Comparison of ENCODE assay signal across 20 cellular contexts in genomic region chr5:62690421-62690820, GRCh38.
DNase-seq lines count a peak whose midpoint lies in the region; ATAC-seq, FAIRE-seq and TF ChIP-seq lines count a peak whose summit lies in the region.
"Had no signal": no experiment of that assay in that cellular context is flagged by ENCODE, and none has a peak within 500 bp of the region (broad histone marks: within the 10 kb centered on the region; RNA-seq: fewer than 3 reads in every experiment).

No MANE protein-coding gene starts in this region.

- H3K9me3 ChIP-seq in K562 (replicated peaks; ENCODE audit: control insufficient read depth, insufficient read depth, low read depth, low read length) (no peaks in the 10 kb centered on the region), upper lobe of left lung (no peaks in the 10 kb centered on the region)
- H3K9me3 ChIP-seq: stomach had no signal

- ATAC-seq in HG02885 (IDR thresholded peaks at IDR 0.05; ENCODE audit: poor library complexity, unreplicated experiment) (peak; percentile 7), K562 (peak; percentile 81), upper lobe of left lung (ENCODE audit: low FRiP score in 2 of 2) (peak in 1 of 2 donors; percentile 11)
- ATAC-seq: activated naive CD8-positive, alpha-beta T cell treated with anti-CD3 and anti-CD28 coated beads, Interleukin-2, amount 50 U/mL, for 24 hours; activated T-cell treated with anti-CD3 and anti-CD28 coated beads, Interleukin-2, amount 50 U/mL, for 4 hours; effector memory CD8-positive, alpha-beta T cell; naive thymus-derived CD8-positive, alpha-beta T cell had no signal

- no peaks in the 10 kb centered on the region for H3K79me2 ChIP-seq in K562 (ENCODE audit: control insufficient read depth, insufficient read depth, low read length)

- H3K36me3 Mint-ChIP-seq in T-helper 1 cell treated with Interleukin-12 subunit alpha and Interleukin-12 subunit beta and Interleukin-4 antibody, amounts not matched to agents 30 μg/mL and 1 μg/mL, for 36 hours (ENCODE audit: low read depth) = no peaks in the 10 kb centered on the region
- H3K36me3 Mint-ChIP-seq: CD8-positive, alpha-beta memory T cell had no signal

- peaks cover 4% of the 10 kb centered on the region for H3K9me3 Mint-ChIP-seq in T-helper 1 cell treated with Interleukin-12 subunit alpha and Interleukin-12 subunit beta and Interleukin-4 antibody, amounts not matched to agents 30 μg/mL and 1 μg/mL, for 36 hours
- H3K9me3 Mint-ChIP-seq: activated naive CD8-positive, alpha-beta T cell treated with anti-CD3 and anti-CD28 coated beads, Interleukin-2, amount 50 U/mL, for 24 hours; CD8-positive, alpha-beta memory T cell; effector memory CD8-positive, alpha-beta T cell had no signal

- no TSS peak for BruUV-seq in K562 (replicated peaks; lab: Mats Ljungman, UMichigan)

- WGBS in K562 (ENCODE audit: insufficient coverage, low coverage, missing lambda C conversion rate) = 3% methylated on average over 6 of the region's 6 CpGs
- 64 to 70% methylated on average over 6 of the region's 6 CpGs for WGBS in upper lobe of left lung, 2 donors

- H3K4me1 ChIP-seq in K562 (replicated peaks in 1 of 2; ENCODE audit: control insufficient read depth in 2 of 2, insufficient read depth in 2 of 2, low read length in 2 of 2) (no peaks in the 10 kb centered on the region; a peak in 1 of 5 replicates), upper lobe of left lung (peaks cover 3 to 15% (median 10%) of the 10 kb centered on the region in 4 donors)

- H3K9me1 ChIP-seq in K562 (ENCODE audit: control insufficient read depth, insufficient read depth, low read length) = no peaks in the 10 kb centered on the region

- no peak overlapping the region for H3K4me3 Mint-ChIP-seq in T-helper 1 cell treated with Interleukin-12 subunit alpha and Interleukin-12 subunit beta and Interleukin-4 antibody, amounts not matched to agents 30 μg/mL and 1 μg/mL, for 36 hours
- H3K4me3 Mint-ChIP-seq: activated naive CD8-positive, alpha-beta T cell treated with anti-CD3 and anti-CD28 coated beads, Interleukin-2, amount 50 U/mL, for 24 hours; activated T-cell treated with anti-CD3 and anti-CD28 coated beads, Interleukin-2, amount 50 U/mL, for 4 hours had no signal

- H3K27me3 ChIP-seq in K562 (ENCODE audit: control insufficient read depth in 2 of 2, insufficient read depth in 2 of 2, low read length in 2 of 2) (no peaks in the 10 kb centered on the region), upper lobe of left lung (no peaks in the 10 kb centered on the region)
- H3K27me3 ChIP-seq: cardiac muscle cell, stomach had no signal

- peak overlapping the region; percentile 19 for H3K27ac Mint-ChIP-seq in T-helper 1 cell treated with Interleukin-12 subunit alpha and Interleukin-12 subunit beta and Interleukin-4 antibody, amounts not matched to agents 30 μg/mL and 1 μg/mL, for 36 hours
- H3K27ac Mint-ChIP-seq: activated naive CD8-positive, alpha-beta T cell treated with anti-CD3 and anti-CD28 coated beads, Interleukin-2, amount 50 U/mL, for 24 hours had no signal

- no peak for TF ChIP-seq EP300 in K562 (IDR thresholded peaks at IDR 0.05; ENCODE audit: low read length)
- no peak for TF ChIP-seq EP300 in upper lobe of left lung (IDR thresholded peaks at IDR 0.05)

- FAIRE-seq in K562 (lab: Jason Lieb, UNC) = no peak

- H3K9ac ChIP-seq in K562 (ENCODE audit: insufficient read depth in 1 of 2, low read depth in 2 of 2, low read length in 2 of 2) = no peak overlapping the region

- intact Hi-C loops in K562 (cut with micrococcal nuclease) = no loop called here

- TF ChIP-seq POLR2A in K562 (conservative IDR thresholded peaks at IDR 0.05) (no peak), upper lobe of left lung (IDR thresholded peaks at IDR 0.05) (no peak)

- no peaks in the 10 kb centered on the region for H3K27me3 Mint-ChIP-seq in T-helper 1 cell treated with Interleukin-12 subunit alpha and Interleukin-12 subunit beta and Interleukin-4 antibody, amounts not matched to agents 30 μg/mL and 1 μg/mL, for 36 hours (ENCODE audit: low read depth)
- H3K27me3 Mint-ChIP-seq: activated naive CD8-positive, alpha-beta T cell treated with anti-CD3 and anti-CD28 coated beads, Interleukin-2, amount 50 U/mL, for 24 hours had no signal

- TF ChIP-seq RAD21 in K562 (CRISPR knock-in tag; conservative IDR thresholded peaks at IDR 0.05 in 1 of 2, IDR thresholded peaks at IDR 0.05 in 1 of 2) = no peak

- no peaks in the 10 kb centered on the region for H4K20me1 ChIP-seq in K562 (replicated peaks; ENCODE audit: control insufficient read depth, insufficient read depth, low read length)

- DNase-seq in T-helper 1 cell (no peak), K562 (ENCODE audit: extremely low read depth in 1 of 4, low spot score in 3 of 4) (peak in 1 of 4 experiments; percentile 6), upper lobe of left lung (no peak), NCI-H446 (lab: John Stamatoyannopoulos, UW) (no peak), NCI-H128 (lab: John Stamatoyannopoulos, UW; ENCODE audit: unreplicated experiment) (no peak)
- no peak for DNase-seq in central memory CD4-positive, alpha-beta T cell
- DNase-seq: activated CD4-positive, alpha-beta T cell treated with anti-CD3 and anti-CD28 coated beads, Interleukin-2, amount 50 U/mL, for 1 hour; activated naive CD8-positive, alpha-beta T cell treated with anti-CD3 and anti-CD28 coated beads, Interleukin-2, amount 50 U/mL, for 24 hours; activated T-cell treated with anti-CD3 and anti-CD28 coated beads, Interleukin-2, amount 50 U/mL, for 4 hours; CD8-positive, alpha-beta memory T cell; effector memory CD8-positive, alpha-beta T cell; KBM-7; naive thymus-derived CD8-positive, alpha-beta T cell; NCI-H2081; NCI-H748 treated with DMSO at 0.1 percent for 48 hours; stimulated activated CD4-positive, alpha-beta T cell treated with anti-CD3 and anti-CD28 coated beads, Interleukin-12 subunit alpha, Interleukin-12 subunit beta, amount 100 ng/mL, for 4 hours; stomach had no signal

- CTCF ChIA-PET in K562 (lab: Yijun Ruan, JAX; ENCODE audit: low intra/inter-chr PET ratio) = no interaction called here

- in situ Hi-C loops in K562 (cut with MboI) = no loop called here

- no peak overlapping the region for H3K27ac ChIP-seq in K562 (ENCODE audit: extremely low read depth, low read depth, low read length)
- peak overlapping the region; percentile 2 to 60 (median 30) for H3K27ac ChIP-seq in upper lobe of left lung
- H3K27ac ChIP-seq: cardiac muscle cell had no signal

- peak overlapping the region; percentile 59; the same call in 1 of the 2 replicates for H2AFZ ChIP-seq in K562 (ENCODE audit: low read depth, low read length)

- POLR2A ChIA-PET in K562 (lab: Yijun Ruan, JAX) = no interaction called here

- peaks cover 9% of the 10 kb centered on the region for H3K4me1 Mint-ChIP-seq in T-helper 1 cell treated with Interleukin-12 subunit alpha and Interleukin-12 subunit beta and Interleukin-4 antibody, amounts not matched to agents 30 μg/mL and 1 μg/mL, for 36 hours (ENCODE audit: low read depth)

- H3K36me3 ChIP-seq in K562 (ENCODE audit: control insufficient read depth, insufficient read depth, low read length) = no peaks in the 10 kb centered on the region
- no peaks in the 10 kb centered on the region for H3K36me3 ChIP-seq in upper lobe of left lung
- H3K36me3 ChIP-seq: cardiac muscle cell, stomach had no signal

- H3K4me3 ChIP-seq in K562 (no peak overlapping the region), upper lobe of left lung (no peak overlapping the region)
- H3K4me3 ChIP-seq: cardiac muscle cell had no signal

- TF ChIP-seq CTCF in K562 (IDR thresholded peaks at IDR 0.05 in 2 of 3, conservative IDR thresholded peaks at IDR 0.05 in 1 of 3; ENCODE audit: insufficient read depth in 2 of 3, low read depth in 1 of 3, low read length in 3 of 3) (peak in 1 of 3 experiments; percentile 2; a peak in 1 of 6 replicates), upper lobe of left lung (IDR thresholded peaks at IDR 0.05) (no peak)

- no peak overlapping the region for H3K4me2 ChIP-seq in K562 (ENCODE audit: insufficient read depth, low read length)

TF ChIP-seq in K562, 482 proteins besides CTCF, POLR2A, EP300 and RAD21 (continues in another document):
- TF ChIP-seq CCAR2 (IDR thresholded peaks at IDR 0.05; ENCODE audit: low read depth, low read length) (no peak), DDX20 (tag; IDR thresholded peaks at IDR 0.05; ENCODE audit: low read depth) (no peak), ARID4B (CRISPR knock-in tag; IDR thresholded peaks at IDR 0.05) (no peak), CEBPB (tag; IDR thresholded peaks at IDR 0.05) (no peak)
